Comparison of ENCODE assay signal across 8 cellular contexts in genomic region chr16:50367777-50368409, GRCh38. TPM values are rescaled to one million over a fixed set of nuclear protein-coding genes. Genes with fewer than 3 reads are reported as not detected.
DNase-seq lines count a peak whose midpoint lies in the region; ATAC-seq and TF ChIP-seq lines count a peak whose summit lies in the region.

No MANE protein-coding gene starts in this region.

- H3K36me3 Mint-ChIP-seq in T-helper 2 cell treated with Interferon-gamma antibody and Interleukin-4, amounts not matched to agents 5 μg/mL and 100 μg/mL, for 36 hours (ENCODE audit: low read depth): peaks cover 41% of the 10 kb centered on the region
- peaks cover 35% of the 10 kb centered on the region for H3K36me3 Mint-ChIP-seq in activated CD8-positive, alpha-beta T cell treated with anti-CD3 and anti-CD28 coated beads for 36 hours (ENCODE audit: low read depth)
- H3K36me3 Mint-ChIP-seq in immature natural killer cell: peaks cover 7 to 9% (median 9%) of the 10 kb centered on the region in 3 donors

- intact Hi-C loops in activated CD8-positive, alpha-beta T cell treated with anti-CD3 and anti-CD28 coated beads for 36 hours (cut with micrococcal nuclease): loop anchor here (10.0 kb wide), 2 partner anchors 297 to 377 kb away; partner anchors contain the start of gene CYLD

- POLR2A ChIA-PET in activated CD8-positive, alpha-beta T cell treated with anti-CD3 and anti-CD28 coated beads for 36 hours (lab: Charles Lee): interaction anchor here (1.1 to 1.4 kb wide), 3 partner anchors 11 to 41 kb away, joined by 3 to 6 read pairs (median 3); no protein-coding TSS in a partner anchor

- H3K9me3 Mint-ChIP-seq in T-helper 2 cell treated with Interferon-gamma antibody and Interleukin-4, amounts not matched to agents 5 μg/mL and 100 μg/mL, for 36 hours: no peaks in the 10 kb centered on the region
- H3K9me3 Mint-ChIP-seq in activated CD8-positive, alpha-beta T cell treated with anti-CD3 and anti-CD28 coated beads for 36 hours: no peaks in the 10 kb centered on the region
- no peaks in the 10 kb centered on the region for H3K9me3 Mint-ChIP-seq in immature natural killer cell

- H3K4me1 Mint-ChIP-seq in T-helper 2 cell treated with Interferon-gamma antibody and Interleukin-4, amounts not matched to agents 5 μg/mL and 100 μg/mL, for 36 hours (ENCODE audit: low read depth): peaks cover 41% of the 10 kb centered on the region
- H3K4me1 Mint-ChIP-seq in activated CD8-positive, alpha-beta T cell treated with anti-CD3 and anti-CD28 coated beads for 36 hours (ENCODE audit: low read depth): peaks cover 39% of the 10 kb centered on the region
- H3K4me1 Mint-ChIP-seq in immature natural killer cell: peaks cover 53 to 60% of the 10 kb centered on the region in 2 donors

- peak overlapping the region; percentile 90 for H3K4me3 Mint-ChIP-seq in T-helper 2 cell treated with Interferon-gamma antibody and Interleukin-4, amounts not matched to agents 5 μg/mL and 100 μg/mL, for 36 hours
- H3K4me3 Mint-ChIP-seq in activated CD8-positive, alpha-beta T cell treated with anti-CD3 and anti-CD28 coated beads for 36 hours: peak overlapping the region; percentile 93
- H3K4me3 Mint-ChIP-seq in immature natural killer cell: peak overlapping the region; percentile 89 to 95 (median 90)

- no peak for TF ChIP-seq CTCF in activated CD8-positive, alpha-beta T cell treated with anti-CD3 and anti-CD28 coated beads for 36 hours (IDR thresholded peaks at IDR 0.05)

- H3K27ac Mint-ChIP-seq in T-helper 2 cell treated with Interferon-gamma antibody and Interleukin-4, amounts not matched to agents 5 μg/mL and 100 μg/mL, for 36 hours: peak overlapping the region; percentile 81
- peak overlapping the region; percentile 91 for H3K27ac Mint-ChIP-seq in activated CD8-positive, alpha-beta T cell treated with anti-CD3 and anti-CD28 coated beads for 36 hours
- H3K27ac Mint-ChIP-seq in immature natural killer cell: peak overlapping the region; percentile 79 to 96 (median 88)

- CTCF ChIA-PET in activated CD8-positive, alpha-beta T cell treated with anti-CD3 and anti-CD28 coated beads for 36 hours (lab: Charles Lee): interaction anchor here (0.7 to 11.9 kb wide), 14 partner anchors 9 to 439 kb away, joined by 3 to 118 read pairs (median 4); no protein-coding TSS in a partner anchor

- peak overlapping the region; percentile 39 for H3K27ac ChIP-seq in substantia nigra (ENCODE audit: low read depth, low read length, poor library complexity, severe bottlenecking)

- no peak for DNase-seq in T-helper 2 cell treated with Interferon-gamma antibody and Interleukin-4, amounts not matched to agents 5 μg/mL and 100 μg/mL, for 36 hours (ENCODE audit: low spot score)
- DNase-seq in T-helper 2 cell: no peak
- no peak for DNase-seq in activated CD8-positive, alpha-beta T cell treated with anti-CD3 and anti-CD28 coated beads for 36 hours
- no peak for DNase-seq in immature natural killer cell
- no peak for DNase-seq in substantia nigra (lab: John Stamatoyannopoulos, UW)

- H3K27me3 Mint-ChIP-seq in T-helper 2 cell treated with Interferon-gamma antibody and Interleukin-4, amounts not matched to agents 5 μg/mL and 100 μg/mL, for 36 hours (ENCODE audit: low read depth): no peaks in the 10 kb centered on the region
- H3K27me3 Mint-ChIP-seq in activated CD8-positive, alpha-beta T cell treated with anti-CD3 and anti-CD28 coated beads for 36 hours: no peaks in the 10 kb centered on the region
- H3K27me3 Mint-ChIP-seq in immature natural killer cell (ENCODE audit: low read depth in 3 of 3): peaks cover 0 to 4% (median 1%) of the 10 kb centered on the region in 3 donors

- ATAC-seq in activated CD8-positive, alpha-beta T cell treated with anti-CD3 and anti-CD28 coated beads for 36 hours: no peak
- no peak for ATAC-seq in GM18873 (IDR thresholded peaks at IDR 0.05; ENCODE audit: low FRiP score, unreplicated experiment)
- no peak for ATAC-seq in HG03196 (IDR thresholded peaks at IDR 0.05; ENCODE audit: unreplicated experiment)
- no peak for ATAC-seq in HG02571 (IDR thresholded peaks at IDR 0.05; ENCODE audit: unreplicated experiment)

RNA-seq across cellular contexts. Expression of gene BRD7, which starts 0.9 kb away (rescaled TPM):
- 10 to 100 TPM; 76.2 to 93.4 TPM for total RNA-seq in activated CD8-positive, alpha-beta T cell treated with anti-CD3 and anti-CD28 coated beads for 36 hours
- 10 to 100 TPM; 15.7 to 42.7 (median 39.8) TPM for polyA plus RNA-seq in immature natural killer cell
